14 cellular contexts compared by ENCODE assay signal in genomic region chr10:122210481-122211265, GRCh38.
DNase-seq lines count a peak whose midpoint lies in the region; ATAC-seq, FAIRE-seq and TF ChIP-seq lines count a peak whose summit lies in the region.
"Had no signal": no experiment of that assay in that cellular context is flagged by ENCODE, and none has a peak within 500 bp of the region (broad histone marks: within the 10 kb centered on the region; RNA-seq: fewer than 3 reads in every experiment).

No MANE protein-coding gene starts in this region.

- H4K20me1 ChIP-seq in BLaER1 treated with 17β-estradiol and CSF1 and Interleukin-3, amounts not matched to agents 10 nM and 100 nM, result peaks cover 0 to 8% (median 0%) of the 10 kb centered on the region in 11 experiments; a peak in 3 of 22 replicates
- no peaks in the 10 kb centered on the region; the same call in 1 of the 2 replicates for H4K20me1 ChIP-seq in IMR-90 (ENCODE audit: insufficient read depth, low read length)

- in situ Hi-C loops in IMR-90 (cut with MboI; ENCODE audit: low sequenced_read_pairs), result no loop called here

- peaks cover 0 to 75% (median 29%) of the 10 kb centered on the region in 11 experiments; a peak in 16 of 22 replicates for H3K36me3 ChIP-seq in BLaER1 treated with 17β-estradiol and CSF1 and Interleukin-3, amounts not matched to agents 10 nM and 100 nM
- peaks cover 7% of the 10 kb centered on the region; the same call in 1 of the 2 replicates for H3K36me3 ChIP-seq in IMR-90 (ENCODE audit: control insufficient read depth, insufficient read depth, low read length)
- H3K36me3 ChIP-seq in bronchial epithelial cell (ENCODE audit: control insufficient read depth, insufficient read depth, low read length), result peaks cover 23% of the 10 kb centered on the region

- H2BK120ac ChIP-seq in IMR-90 (ENCODE audit: low read depth, low read length), result no peak overlapping the region

- no peak overlapping the region for H3K4me3 Mint-ChIP-seq in progenitor cell of endocrine pancreas (ENCODE audit: low read depth)
- H3K4me3 Mint-ChIP-seq: CD8-positive, alpha-beta memory T cell; GM23338; IgD-negative memory B cell had no signal

- H3K9me1 ChIP-seq in IMR-90 (ENCODE audit: insufficient read depth, low read length), result peaks cover 13% of the 10 kb centered on the region; the same call in 1 of the 2 replicates

- H3K36me3 Mint-ChIP-seq in progenitor cell of endocrine pancreas (ENCODE audit: insufficient read depth), result peaks cover 12% of the 10 kb centered on the region
- H3K36me3 Mint-ChIP-seq: CD8-positive, alpha-beta memory T cell had no signal

- no peak overlapping the region for H3K4ac ChIP-seq in IMR-90 (ENCODE audit: low read depth, low read length)

- TF ChIP-seq CTCF in IMR-90 (conservative IDR thresholded peaks at IDR 0.05; ENCODE audit: low read depth, low read length) (no peak), bronchial epithelial cell (IDR thresholded peaks at IDR 0.05; ENCODE audit: insufficient read depth, low read length, severe bottlenecking) (no peak), progenitor cell of endocrine pancreas (IDR thresholded peaks at IDR 0.05; ENCODE audit: unreplicated experiment) (no peak)

- H3K27me3 ChIP-seq in BLaER1 treated with 17β-estradiol and CSF1 and Interleukin-3, amounts not matched to agents 10 nM and 100 nM, result no peaks in the 10 kb centered on the region
- H3K27me3 ChIP-seq in IMR-90 (ENCODE audit: control insufficient read depth, insufficient read depth, low read length) (no peaks in the 10 kb centered on the region), bronchial epithelial cell (ENCODE audit: control insufficient read depth, insufficient read depth, low read length) (no peaks in the 10 kb centered on the region)
- H3K27me3 ChIP-seq: BE2C had no signal

- no peaks in the 10 kb centered on the region for H3K9me3 Mint-ChIP-seq in progenitor cell of endocrine pancreas (ENCODE audit: low read depth)
- H3K9me3 Mint-ChIP-seq: CD8-positive, alpha-beta memory T cell; GM23338 had no signal

- intact Hi-C loops in IMR-90 (cut with micrococcal nuclease), result no loop called here
- intact Hi-C loops in Right ventricle myocardium inferior (cut with DNase I), result no loop called here

- CTCF ChIA-PET in IMR-90 (lab: Yijun Ruan, JAX), result no interaction called here

- POLR2A ChIA-PET in IMR-90 (lab: Charles Lee; ENCODE audit: unreplicated experiment), result no interaction called here

- peaks cover 20 to 100% (median 97%) of the 10 kb centered on the region in 10 experiments; a peak in 19 of 20 replicates for H3K4me1 ChIP-seq in BLaER1 treated with 17β-estradiol and CSF1 and Interleukin-3, amounts not matched to agents 10 nM and 100 nM
- no peaks in the 10 kb centered on the region; the same call in 1 of the 2 replicates for H3K4me1 ChIP-seq in IMR-90 (ENCODE audit: control insufficient read depth, insufficient read depth, low read length)
- H3K4me1 ChIP-seq: BE2C had no signal

- TF ChIP-seq RAD21 in IMR-90 (IDR thresholded peaks at IDR 0.05; ENCODE audit: low read length), result no peak

- peak; percentile 64 for FAIRE-seq in bronchial epithelial cell (lab: Jason Lieb, UNC)
- FAIRE-seq: A204.1 had no signal

- H3K79me1 ChIP-seq in IMR-90 (ENCODE audit: low read depth in 1 of 2, low read length in 2 of 2), result peaks cover 0 to 34% of the 10 kb centered on the region in 2 experiments; a peak in 3 of 4 replicates

- H3K23ac ChIP-seq in IMR-90 (ENCODE audit: low read depth, low read length), result no peak overlapping the region

- H2AFZ ChIP-seq in IMR-90 (replicated peaks; ENCODE audit: low read length, poor library complexity), result no peak overlapping the region
- H2AFZ ChIP-seq: GM23338 had no signal

- H3K9me3 ChIP-seq in BLaER1 treated with 17β-estradiol and CSF1 and Interleukin-3, amounts not matched to agents 10 nM and 100 nM (replicated peaks in 1 of 11), result peaks cover 0 to 34% (median 23%) of the 10 kb centered on the region in 11 experiments; a peak in 17 of 22 replicates
- no peaks in the 10 kb centered on the region for H3K9me3 ChIP-seq in IMR-90 (ENCODE audit: control insufficient read depth, insufficient read depth, low read length)
- H3K9me3 ChIP-seq: BE2C had no signal

- H3K27ac ChIP-seq in BLaER1 treated with 17β-estradiol and CSF1 and Interleukin-3, amounts not matched to agents 10 nM and 100 nM, result peak overlapping the region in 7 of 11 experiments; percentile 1 to 89 (median 36); a peak in 12 of 22 replicates
- no peak overlapping the region for H3K27ac ChIP-seq in IMR-90 (ENCODE audit: insufficient read depth, low read length)

- no peak overlapping the region for H2BK5ac ChIP-seq in IMR-90 (ENCODE audit: low read depth, low read length, poor library complexity, severe bottlenecking)

- peak overlapping the region in 9 of 11 experiments; percentile 23 to 87 (median 77); a peak in 17 of 22 replicates for H3K4me2 ChIP-seq in BLaER1 treated with 17β-estradiol and CSF1 and Interleukin-3, amounts not matched to agents 10 nM and 100 nM
- H3K4me2 ChIP-seq in IMR-90 (ENCODE audit: low read depth, low read length), result no peak overlapping the region
- H3K4me2 ChIP-seq: GM23338 had no signal

- no peak overlapping the region for H4K91ac ChIP-seq in IMR-90 (ENCODE audit: insufficient read depth, low read depth, low read length)

- H3K4me3 ChIP-seq in BLaER1 treated with 17β-estradiol and CSF1 and Interleukin-3, amounts not matched to agents 10 nM and 100 nM, result peak overlapping the region in 3 of 10 experiments; percentile 16 to 26 (median 25); a peak in 3 of 20 replicates
- H3K4me3 ChIP-seq in IMR-90 (ENCODE audit: insufficient read depth, low read depth, low read length) (no peak overlapping the region), bronchial epithelial cell (ENCODE audit: low read depth, low read length) (no peak overlapping the region)
- H3K4me3 ChIP-seq: GM23338 had no signal

- no peak for ATAC-seq in IMR-90 (ENCODE audit: low read depth)
- no peak for ATAC-seq in Right ventricle myocardium inferior
- ATAC-seq: GM23338 had no signal

- TSS peak; percentile 87 for BruUV-seq in IMR-90 (replicated peaks; lab: Mats Ljungman, UMichigan)

- no peak overlapping the region for H3K18ac ChIP-seq in IMR-90 (ENCODE audit: low read depth, low read length)

- 98% methylated on average over 10 of the region's 30 CpGs; no CpG with 5 or more reads in 1 of the 2 experiments for WGBS in IMR-90 (ENCODE audit: extremely low coverage in 2 of 2, insufficient read length in 1 of 2), 2 experiments

- H3K27ac Mint-ChIP-seq in progenitor cell of endocrine pancreas, result peak overlapping the region; percentile 44
- H3K27ac Mint-ChIP-seq: CD8-positive, alpha-beta memory T cell; GM23338; IgD-negative memory B cell had no signal

- H3K56ac ChIP-seq in IMR-90 (ENCODE audit: extremely low read depth, insufficient read depth, low read length), result no peak overlapping the region

- H2AK5ac ChIP-seq in IMR-90 (ENCODE audit: low read depth, low read length), result no peak overlapping the region

- H2AK9ac ChIP-seq in IMR-90 (replicated peaks; ENCODE audit: low read depth, low read length, poor library complexity), result peak overlapping the region; percentile 37

- no peaks in the 10 kb centered on the region for H3K4me1 Mint-ChIP-seq in progenitor cell of endocrine pancreas (ENCODE audit: low read depth)
- H3K4me1 Mint-ChIP-seq: CD8-positive, alpha-beta memory T cell; IgD-negative memory B cell had no signal

- DNase-seq in IMR-90 (no peak), bronchial epithelial cell (ENCODE audit: low read depth) (no peak), progenitor cell of endocrine pancreas (ENCODE audit: low spot score, unreplicated experiment) (no peak), Right ventricle myocardium inferior (ENCODE audit: missing footprints) (no peak), AG08395 (ENCODE audit: low spot score) (no peak), NCI-H2196 treated with DMSO at 0.1 percent for 48 hours (lab: John Stamatoyannopoulos, UW; ENCODE audit: unreplicated experiment) (no peak)
- DNase-seq: BE2C; CD8-positive, alpha-beta memory T cell; DMS53; H7 had no signal

- H2BK20ac ChIP-seq in IMR-90 (ENCODE audit: low read depth, low read length), result no peak overlapping the region

- H4K5ac ChIP-seq in IMR-90 (ENCODE audit: low read depth, low read length), result no peak overlapping the region

- H3K27me3 Mint-ChIP-seq in progenitor cell of endocrine pancreas, result no peaks in the 10 kb centered on the region

- no peak overlapping the region for H3K14ac ChIP-seq in IMR-90 (replicated peaks; ENCODE audit: low read depth, low read length)

- TF ChIP-seq POLR2A in IMR-90 (IDR thresholded peaks at IDR 0.05; ENCODE audit: low read depth, low read length), result no peak

- no peak overlapping the region for H4K8ac ChIP-seq in IMR-90 (ENCODE audit: low read depth in 2 of 2, low read length in 2 of 2)

- dilution Hi-C loops in IMR-90 (cut with HindIII; ENCODE audit: low sequenced_read_pairs, unreplicated experiment), result no loop called here

- peak overlapping the region in 1 of 11 experiments; percentile 4; a peak in 1 of 22 replicates for H3K9ac ChIP-seq in BLaER1 treated with 17β-estradiol and CSF1 and Interleukin-3, amounts not matched to agents 10 nM and 100 nM
- H3K9ac ChIP-seq in IMR-90 (ENCODE audit: low read depth, low read length), result no peak overlapping the region

- H2BK15ac ChIP-seq in IMR-90 (ENCODE audit: low read depth, low read length), result no peak overlapping the region

TF ChIP-seq in IMR-90, 13 proteins besides CTCF, POLR2A, EP300 and RAD21 (continues in another document):
- TF ChIP-seq RCOR1 (IDR thresholded peaks at IDR 0.05; ENCODE audit: insufficient replicate concordance, low read length) (no peak), ELK1 (IDR thresholded peaks at IDR 0.05; ENCODE audit: borderline replicate concordance, low read depth, low read length) (no peak), NFE2L2 (IDR thresholded peaks at IDR 0.05; ENCODE audit: low read depth, low read length) (no peak), CHD1 (IDR thresholded peaks at IDR 0.05; ENCODE audit: low read depth, low read length) (no peak), SMC3 (IDR thresholded peaks at IDR 0.05; ENCODE audit: low read depth, low read length) (no peak), USF2 (IDR thresholded peaks at IDR 0.05; ENCODE audit: low read depth, low read length) (no peak)
